ENCODE assay signal across 13 cellular contexts in the genomic region with DNA sequence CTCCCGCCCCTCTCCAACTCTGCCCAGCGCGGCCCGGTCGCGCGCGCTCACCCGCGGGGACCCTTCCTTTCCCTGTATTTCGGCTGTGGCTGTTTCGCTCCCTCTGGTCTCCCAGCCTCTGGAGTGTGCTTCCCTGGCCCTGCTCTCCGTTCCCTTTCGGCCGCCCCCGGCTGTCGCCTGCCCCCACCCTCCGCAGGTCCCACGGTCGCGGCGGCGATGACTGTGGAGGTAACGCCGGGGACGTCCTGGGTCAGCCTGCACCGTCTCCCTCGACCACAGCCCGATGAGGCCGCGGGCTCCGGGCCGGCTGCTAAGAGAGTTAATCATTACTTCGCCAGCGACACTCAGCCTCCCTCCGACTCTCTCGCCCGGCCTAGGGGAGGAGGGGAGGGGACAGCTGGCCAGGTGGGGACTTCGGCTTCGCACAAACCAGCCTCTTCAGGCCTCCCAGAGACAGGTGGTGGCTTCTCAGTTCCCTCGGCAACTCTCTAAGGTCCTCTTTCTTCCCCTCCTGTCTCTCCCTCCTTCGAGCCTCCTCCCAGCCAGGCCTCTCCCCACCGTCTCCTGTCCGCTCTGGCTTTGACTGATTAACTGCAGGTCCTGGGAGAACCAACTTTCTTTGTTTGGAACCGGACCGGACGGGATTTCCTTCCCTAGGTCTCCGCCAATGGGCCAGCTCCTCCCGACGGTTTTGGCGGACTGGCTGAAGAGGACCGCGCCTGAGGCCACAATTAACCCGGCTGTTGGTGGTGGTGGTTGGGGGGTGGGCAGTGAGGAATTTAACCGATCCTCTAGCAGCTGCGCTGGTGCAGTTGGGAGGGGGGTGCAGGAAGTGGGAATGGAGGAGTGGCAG. TPM values are rescaled to one million over a fixed set of nuclear protein-coding genes. Genes with fewer than 3 reads are reported as not detected.
A peak's percentile ranks its signal among the peaks of the same experiment; 100 is the strongest.
DNase-seq lines count a peak whose midpoint lies in the region; ATAC-seq and TF ChIP-seq lines count a peak whose summit lies in the region.
"Had no signal": no experiment of that assay in that cellular context is flagged by ENCODE, and none has a peak within 500 bp of the region (broad histone marks: within the 10 kb centered on the region; RNA-seq: fewer than 3 reads in every experiment).

No MANE protein-coding gene starts in this region.

- no peak for ATAC-seq in GM19397 (IDR thresholded peaks at IDR 0.05; ENCODE audit: unreplicated experiment)
- no peak for ATAC-seq in HG03565 (IDR thresholded peaks at IDR 0.05; ENCODE audit: unreplicated experiment)
- ATAC-seq: left ventricle myocardium superior, psoas muscle had no signal

- no peaks in the 10 kb centered on the region for H3K9me3 Mint-ChIP-seq in osteocyte (ENCODE audit: unreplicated experiment)

- H3K9me3 ChIP-seq in ES-I3 (ENCODE audit: control insufficient read depth, insufficient read depth, low read length): no peaks in the 10 kb centered on the region
- H3K9me3 ChIP-seq: psoas muscle, thyroid gland had no signal

- no peak overlapping the region for H3K27ac Mint-ChIP-seq in osteocyte (ENCODE audit: unreplicated experiment)

- no peaks in the 10 kb centered on the region for H3K36me3 ChIP-seq in ES-I3 (ENCODE audit: insufficient read depth, low read length)
- H3K36me3 ChIP-seq: thyroid gland had no signal

- peaks cover 49% of the 10 kb centered on the region for H3K4me1 Mint-ChIP-seq in osteocyte (ENCODE audit: unreplicated experiment)

- peaks cover 93% of the 10 kb centered on the region for H3K27me3 Mint-ChIP-seq in osteocyte (ENCODE audit: unreplicated experiment)

- H3K9ac ChIP-seq in ES-I3 (ENCODE audit: low read depth, low read length): peak overlapping the region; percentile 11; the same call in 1 of the 2 replicates

- DNase-seq in NCI-H1105 treated with DMSO at 0.1 percent for 48 hours (lab: John Stamatoyannopoulos, UW) (peak; percentile 34), glomerular visceral epithelial cell (ENCODE audit: extremely low spot score) (peak; percentile 83), osteocyte (ENCODE audit: extremely low spot score, unreplicated experiment) (no peak), H4 (ENCODE audit: low spot score) (no peak), T-helper 2 cell (no peak)
- DNase-seq: left ventricle myocardium superior, NCI-H2081 treated with DMSO at 0.1 percent for 48 hours, psoas muscle, thyroid gland had no signal

- peaks cover 14% of the 10 kb centered on the region for H3K4me1 ChIP-seq in ES-I3 (ENCODE audit: insufficient read depth, low read length)

- H3K36me3 Mint-ChIP-seq in osteocyte (ENCODE audit: unreplicated experiment): peaks cover 2% of the 10 kb centered on the region

- peak overlapping the region; percentile 35 for H3K4me3 Mint-ChIP-seq in osteocyte (ENCODE audit: unreplicated experiment)

- no peak for TF ChIP-seq CTCF in osteocyte (IDR thresholded peaks at IDR 0.05)

RNA-seq across cellular contexts. Expression of gene PAX2, which starts 5.6 kb away (rescaled TPM):
- 0.30 and 1.4 TPM in 2 replicates for total RNA-seq in osteocyte
- not detected in 2 replicates for total RNA-seq in H4 (2014; rRNA removed; shearing (Covaris generic))
- total RNA-seq: left ventricle myocardium superior, psoas muscle, RPMI7951, thyroid gland had no signal

Comparison
In these comparisons a context has a peak if more than half of its experiments do, and no peak if none do; other contexts are left out.
1. DNase-seq: peak in NCI-H1105 treated with DMSO at 0.1 percent for 48 hours (single experiment) and glomerular visceral epithelial cell (single experiment); none in osteocyte (single experiment), H4 (single experiment) and T-helper 2 cell (0 of 5).